ENCODE assay signal across 15 cellular contexts in genomic region chr4:36292551-36293188, GRCh38. TPM values are rescaled to one million over a fixed set of nuclear protein-coding genes. Genes with fewer than 3 reads are reported as not detected.
DNase-seq lines count a peak whose midpoint lies in the region; ATAC-seq, FAIRE-seq and TF ChIP-seq lines count a peak whose summit lies in the region.
"Had no signal": no experiment of that assay in that cellular context is flagged by ENCODE, and none has a peak within 500 bp of the region (broad histone marks: within the 10 kb centered on the region; RNA-seq: fewer than 3 reads in every experiment).

No MANE protein-coding gene starts in this region.

- dilution Hi-C loops in mammary epithelial cell (cut with HindIII; ENCODE audit: low sequenced_read_pairs), result no loop called here

- no peak for TF ChIP-seq CTCF in mammary epithelial cell (conservative IDR thresholded peaks at IDR 0.05 in 1 of 2, IDR thresholded peaks at IDR 0.05 in 1 of 2; ENCODE audit: extremely low read depth in 1 of 2, insufficient read depth in 1 of 2, low read depth in 1 of 2, low read length in 2 of 2)
- no peak for TF ChIP-seq CTCF in neural cell (IDR thresholded peaks at IDR 0.05; ENCODE audit: poor library complexity, severe bottlenecking)
- TF ChIP-seq CTCF in type B pancreatic cell (conservative IDR thresholded peaks at IDR 0.05), result no peak

- no peaks in the 10 kb centered on the region for H3K9me3 ChIP-seq in mammary epithelial cell (replicated peaks; ENCODE audit: insufficient read depth, low read length)
- H3K9me3 ChIP-seq in neural cell (ENCODE audit: low read length), result no peaks in the 10 kb centered on the region

- H3K27ac ChIP-seq in mammary epithelial cell (ENCODE audit: insufficient read depth, low read depth, low read length) (no peak overlapping the region), neural cell (ENCODE audit: low read length) (no peak overlapping the region)

- BruUV-seq in mammary epithelial cell (replicated peaks; lab: Mats Ljungman, UMichigan), result no TSS peak

- H3K9me3 Mint-ChIP-seq in type B pancreatic cell, result no peaks in the 10 kb centered on the region
- peaks cover 1% of the 10 kb centered on the region for H3K9me3 Mint-ChIP-seq in activated T-helper 2 cell treated with anti-CD3 and anti-CD28 coated beads, Interferon-gamma antibody, Interleukin-2, Interleukin-4, amounts not matched to agents 10 μg/mL and 5 μg/mL and 100 μg/mL, durations not matched to agents 14 hours and 24 hours and 36 hours

- H4K20me1 ChIP-seq in mammary epithelial cell (ENCODE audit: insufficient read depth, low read length), result no peaks in the 10 kb centered on the region
- H4K20me1 ChIP-seq in neural cell (ENCODE audit: insufficient read depth), result no peaks in the 10 kb centered on the region

- 68% methylated on average over 7 of the region's 7 CpGs for WGBS in mammary epithelial cell (ENCODE audit: low coverage, missing lambda C conversion rate)

- DNase-seq in GM12891 (ENCODE audit: insufficient read length, low spot score), result no peak
- peak; percentile 34 for DNase-seq in NCI-H1105 (lab: John Stamatoyannopoulos, UW)
- DNase-seq in mammary epithelial cell, result peak; percentile 60
- no peak for DNase-seq in type B pancreatic cell (ENCODE audit: extremely low spot score, unreplicated experiment)
- no peak for DNase-seq in NK-92 treated with Interleukin-12 subunit alpha and Interleukin-12 subunit beta, amount 100 ng/mL, for 24 hours (lab: John Stamatoyannopoulos, UW)
- no peak for DNase-seq in activated T-helper 2 cell treated with anti-CD3 and anti-CD28 coated beads, Interferon-gamma antibody, Interleukin-2, Interleukin-4, amounts not matched to agents 10 μg/mL and 5 μg/mL and 100 μg/mL, durations not matched to agents 14 hours and 24 hours and 36 hours (ENCODE audit: low spot score)
- DNase-seq: activated CD4-positive, alpha-beta T cell treated with anti-CD3 and anti-CD28 coated beads, Interleukin-2, amount 50 U/mL, for 4 hours; mesendoderm; NCI-H2029; NCI-H774; SHP77 treated with DMSO at 0.1 percent for 48 hours; stimulated activated naive CD8-positive, alpha-beta T cell treated with anti-CD3 and anti-CD28 coated beads, Interleukin-15, Interleukin-2, amounts not matched to agents 100 U/mL and 50 U/mL, for 24 hours had no signal

- H3K79me2 ChIP-seq in mammary epithelial cell (ENCODE audit: insufficient read depth, low read length), result no peaks in the 10 kb centered on the region
- H3K79me2 ChIP-seq in neural cell (replicated peaks; ENCODE audit: insufficient read depth, low read length), result no peaks in the 10 kb centered on the region

- in situ Hi-C loops in mammary epithelial cell (cut with MboI; ENCODE audit: low sequenced_read_pairs in 2 of 2), result no loop called here

- peak overlapping the region; percentile 22 for H3K4me2 ChIP-seq in mammary epithelial cell (ENCODE audit: insufficient read depth, low read depth, low read length)
- H3K4me2 ChIP-seq in neural cell (ENCODE audit: low read length), result peak overlapping the region; percentile 22

- H3K27ac Mint-ChIP-seq in type B pancreatic cell, result no peak overlapping the region
- no peak overlapping the region for H3K27ac Mint-ChIP-seq in activated T-helper 2 cell treated with anti-CD3 and anti-CD28 coated beads, Interferon-gamma antibody, Interleukin-2, Interleukin-4, amounts not matched to agents 10 μg/mL and 5 μg/mL and 100 μg/mL, durations not matched to agents 14 hours and 24 hours and 36 hours

- peak overlapping the region; percentile 61 for H2AFZ ChIP-seq in mammary epithelial cell (ENCODE audit: low read depth, low read length)
- no peak overlapping the region for H2AFZ ChIP-seq in neural cell (ENCODE audit: low read depth, low read length)

- H3K27me3 ChIP-seq in mammary epithelial cell (ENCODE audit: insufficient read depth, low read length), result no peaks in the 10 kb centered on the region
- H3K27me3 ChIP-seq in neural cell (ENCODE audit: insufficient read depth, low read depth, low read length), result no peaks in the 10 kb centered on the region

- no peak overlapping the region for H3K4me3 Mint-ChIP-seq in type B pancreatic cell
- no peak overlapping the region for H3K4me3 Mint-ChIP-seq in activated T-helper 2 cell treated with anti-CD3 and anti-CD28 coated beads, Interferon-gamma antibody, Interleukin-2, Interleukin-4, amounts not matched to agents 10 μg/mL and 5 μg/mL and 100 μg/mL, durations not matched to agents 14 hours and 24 hours and 36 hours (ENCODE audit: low read depth)

- ATAC-seq in GM18867 (IDR thresholded peaks at IDR 0.05; ENCODE audit: unreplicated experiment), result no peak
- ATAC-seq: stimulated activated naive CD8-positive, alpha-beta T cell treated with anti-CD3 and anti-CD28 coated beads, Interleukin-15, Interleukin-2, amounts not matched to agents 100 U/mL and 50 U/mL, for 24 hours had no signal

- CTCF ChIA-PET in mammary epithelial cell (lab: Charles Lee; ENCODE audit: low non-redundant PET), result no interaction called here

- TF ChIP-seq POLR2A in GM12891 (IDR thresholded peaks at IDR 0.05; ENCODE audit: low read depth, low read length), result no peak

- H3K27me3 Mint-ChIP-seq in type B pancreatic cell, result no peaks in the 10 kb centered on the region
- peaks cover 8% of the 10 kb centered on the region for H3K27me3 Mint-ChIP-seq in activated T-helper 2 cell treated with anti-CD3 and anti-CD28 coated beads, Interferon-gamma antibody, Interleukin-2, Interleukin-4, amounts not matched to agents 10 μg/mL and 5 μg/mL and 100 μg/mL, durations not matched to agents 14 hours and 24 hours and 36 hours (ENCODE audit: low read depth)

- no peaks in the 10 kb centered on the region for H3F3A ChIP-seq in neural cell (ENCODE audit: insufficient read depth, low read length, poor library complexity, severe bottlenecking)

- TF ChIP-seq EP300 in neural cell (conservative IDR thresholded peaks at IDR 0.05; ENCODE audit: poor library complexity, severe bottlenecking), result no peak

- H3K9ac ChIP-seq in mammary epithelial cell (ENCODE audit: insufficient read depth, low read length) (no peak overlapping the region), neural cell (ENCODE audit: low read length) (no peak overlapping the region)

- H3K4me1 ChIP-seq in mammary epithelial cell (ENCODE audit: insufficient read depth, low read length), result no peaks in the 10 kb centered on the region

- H3K4me3 ChIP-seq in mammary epithelial cell (replicated peaks in 1 of 3; ENCODE audit: insufficient read depth in 1 of 3, low read depth in 2 of 3, low read length in 3 of 3), result no peak overlapping the region
- H3K4me3 ChIP-seq in neural cell (ENCODE audit: low read length), result no peak overlapping the region

- peak; percentile 73 for FAIRE-seq in GM12891 (lab: Jason Lieb, UNC)
- FAIRE-seq: D721Med had no signal

- TF ChIP-seq RAD21 in neural cell (conservative IDR thresholded peaks at IDR 0.05), result no peak

- H3K36me3 ChIP-seq in mammary epithelial cell (ENCODE audit: insufficient read depth, low read length) (no peaks in the 10 kb centered on the region), neural cell (ENCODE audit: insufficient read depth, low read length) (no peaks in the 10 kb centered on the region)

- no peaks in the 10 kb centered on the region for H3K9me2 ChIP-seq in neural cell (ENCODE audit: insufficient read depth, low read length)

- H3K4me1 Mint-ChIP-seq in type B pancreatic cell (ENCODE audit: unreplicated experiment), result no peaks in the 10 kb centered on the region
- peaks cover 30% of the 10 kb centered on the region for H3K4me1 Mint-ChIP-seq in activated T-helper 2 cell treated with anti-CD3 and anti-CD28 coated beads, Interferon-gamma antibody, Interleukin-2, Interleukin-4, amounts not matched to agents 10 μg/mL and 5 μg/mL and 100 μg/mL, durations not matched to agents 14 hours and 24 hours and 36 hours (ENCODE audit: low read depth)

- intact Hi-C loops in mammary epithelial cell (cut with micrococcal nuclease), result no loop called here
- intact Hi-C loops in activated T-helper 2 cell treated with anti-CD3 and anti-CD28 coated beads, Interferon-gamma antibody, Interleukin-2, Interleukin-4, amounts not matched to agents 10 μg/mL and 5 μg/mL and 100 μg/mL, durations not matched to agents 14 hours and 24 hours and 36 hours (cut with micrococcal nuclease), result no loop called here

- H3K36me3 Mint-ChIP-seq in type B pancreatic cell, result no peaks in the 10 kb centered on the region
- H3K36me3 Mint-ChIP-seq in activated T-helper 2 cell treated with anti-CD3 and anti-CD28 coated beads, Interferon-gamma antibody, Interleukin-2, Interleukin-4, amounts not matched to agents 10 μg/mL and 5 μg/mL and 100 μg/mL, durations not matched to agents 14 hours and 24 hours and 36 hours (ENCODE audit: low read depth), result no peaks in the 10 kb centered on the region

TF ChIP-seq in GM12891, 5 proteins besides CTCF, POLR2A, EP300 and RAD21:
- TF ChIP-seq TAF1 (IDR thresholded peaks at IDR 0.05; ENCODE audit: low read depth, low read length) (no peak), POU2F2 (IDR thresholded peaks at IDR 0.05; ENCODE audit: low read depth, low read length) (no peak)

TF ChIP-seq in neural cell, 6 proteins besides CTCF, POLR2A, EP300 and RAD21 (continues in another document):
- TF ChIP-seq SMC3 (conservative IDR thresholded peaks at IDR 0.05; ENCODE audit: poor library complexity), result no peak
- no peak for TF ChIP-seq MXI1 (conservative IDR thresholded peaks at IDR 0.05; ENCODE audit: poor library complexity, severe bottlenecking)
- no peak for TF ChIP-seq EZH2 (IDR thresholded peaks at IDR 0.05; ENCODE audit: borderline replicate concordance, insufficient read depth, low read length, poor library complexity, severe bottlenecking)

RNA-seq across cellular contexts. Expression of gene DTHD1, which starts 11.3 kb away (rescaled TPM):
- 0.71 TPM for polyA plus RNA-seq in GM12891 (2012; ENCODE audit: low read depth, missing spikeins)
- total RNA-seq in mammary epithelial cell, result not detected
- not detected for polyA plus RNA-seq in mammary epithelial cell
- polyA minus RNA-seq in mammary epithelial cell, result not detected
- polyA plus RNA-seq in neural cell, result not detected in 2 replicates
- polyA minus RNA-seq in neural cell, result not detected in 2 replicates
- 0.14 TPM in 1 of 2 replicates, not detected in the other for total RNA-seq in type B pancreatic cell (ENCODE audit: low replicate concordance)
- 1.1 TPM in 2 replicates for total RNA-seq in activated T-helper 2 cell treated with anti-CD3 and anti-CD28 coated beads, Interferon-gamma antibody, Interleukin-2, Interleukin-4, amounts not matched to agents 10 μg/mL and 5 μg/mL and 100 μg/mL, durations not matched to agents 14 hours and 24 hours and 36 hours

RNA-seq across cellular contexts. Expression of gene ARAP2, which starts 48.4 kb away (rescaled TPM):
- 8.5 TPM for polyA plus RNA-seq in GM12891 (2012; ENCODE audit: low read depth, missing spikeins)
- 10 to 100 TPM; 13.1 to 25.2 TPM for total RNA-seq in mammary epithelial cell
- 2.8 TPM for polyA plus RNA-seq in mammary epithelial cell
- polyA minus RNA-seq in mammary epithelial cell, result 7.0 TPM
- polyA plus RNA-seq in neural cell, result 1.7 and 2.1 TPM in 2 replicates
- polyA minus RNA-seq in neural cell, result 2.4 and 3.0 TPM in 2 replicates
- total RNA-seq in type B pancreatic cell (ENCODE audit: low replicate concordance), result 10.8 and 20.0 TPM in 2 replicates
- 29.5 and 35.8 TPM in 2 replicates for total RNA-seq in activated T-helper 2 cell treated with anti-CD3 and anti-CD28 coated beads, Interferon-gamma antibody, Interleukin-2, Interleukin-4, amounts not matched to agents 10 μg/mL and 5 μg/mL and 100 μg/mL, durations not matched to agents 14 hours and 24 hours and 36 hours

Comparison
In these comparisons a context has a peak if more than half of its experiments do, and no peak if none do; other contexts are left out.
1. DNase-seq: peak in NCI-H1105 (single experiment) and mammary epithelial cell (single experiment); none in GM12891 (single experiment), type B pancreatic cell (single experiment), NK-92 treated with Interleukin-12 subunit alpha and Interleukin-12 subunit beta, amount 100 ng/mL, for 24 hours (single experiment) and activated T-helper 2 cell treated with anti-CD3 and anti-CD28 coated beads, Interferon-gamma antibody, Interleukin-2, Interleukin-4, amounts not matched to agents 10 μg/mL and 5 μg/mL and 100 μg/mL, durations not matched to agents 14 hours and 24 hours and 36 hours (single experiment).